22 cellular contexts compared by ENCODE assay signal in genomic region chr15:31503256-31503655, GRCh38.
A peak's percentile ranks its signal among the peaks of the same experiment; 100 is the strongest.
DNase-seq lines count a peak whose midpoint lies in the region; ATAC-seq and TF ChIP-seq lines count a peak whose summit lies in the region.
"Had no signal": no experiment of that assay in that cellular context is flagged by ENCODE, and none has a peak within 500 bp of the region (broad histone marks: within the 10 kb centered on the region; RNA-seq: fewer than 3 reads in every experiment).

No MANE protein-coding gene starts in this region.

- no peaks in the 10 kb centered on the region for H3K79me1 ChIP-seq in mesendoderm (ENCODE audit: low read length)

- no peak overlapping the region for H2BK5ac ChIP-seq in mesendoderm (ENCODE audit: low read length)

- no peak overlapping the region for H3K4ac ChIP-seq in mesendoderm (ENCODE audit: low read depth, low read length)

- H2AK5ac ChIP-seq in mesendoderm (ENCODE audit: low read length), result no peak overlapping the region

- TF ChIP-seq CTCF in colonic mucosa (IDR thresholded peaks at IDR 0.05) (no peak), A673 (conservative IDR thresholded peaks at IDR 0.05; ENCODE audit: low read depth, low read length) (no peak)

- peak overlapping the region; percentile 45 for H3K23ac ChIP-seq in mesendoderm (ENCODE audit: low read length)

- H3K4me2 ChIP-seq in mesendoderm (ENCODE audit: low read length), result no peak overlapping the region
- H3K4me2 ChIP-seq: PC-9 had no signal

- in situ Hi-C loops in ACHN (cut with HindIII; ENCODE audit: low pct_ligation_motif_present, low pct_unique_long_range_greater_than_20kb, low sequenced_read_pairs), result no loop called here

- peak; percentile 42 for ATAC-seq in stimulated activated naive CD8-positive, alpha-beta T cell treated with anti-CD3 and anti-CD28 coated beads, Interleukin-15, amount 100 ng/mL, for 72 hours
- no peak for ATAC-seq in stimulated activated naive CD8-positive, alpha-beta T cell treated with anti-CD3 and anti-CD28 coated beads, Interleukin-15, Interleukin-2, amounts not matched to agents 100 U/mL and 50 U/mL, for 24 hours
- ATAC-seq: GM12878 had no signal

- H3K27me3 Mint-ChIP-seq in stimulated activated naive CD8-positive, alpha-beta T cell treated with anti-CD3 and anti-CD28 coated beads, Interleukin-15, amount 100 ng/mL, for 72 hours, result peaks cover 39% of the 10 kb centered on the region

- H4K8ac ChIP-seq in mesendoderm (ENCODE audit: low read depth, low read length), result no peak overlapping the region

- DNase-seq in stimulated activated naive CD8-positive, alpha-beta T cell treated with anti-CD3 and anti-CD28 coated beads, Interleukin-15, amount 100 ng/mL, for 72 hours, result no peak
- DNase-seq in stimulated activated naive CD8-positive, alpha-beta T cell treated with anti-CD3 and anti-CD28 coated beads, Interleukin-15, Interleukin-2, amounts not matched to agents 100 U/mL and 50 U/mL, for 24 hours, result no peak
- peak; percentile 13 for DNase-seq in colonic mucosa
- no peak for DNase-seq in mesendoderm
- no peak for DNase-seq in A673 (ENCODE audit: low spot score)
- no peak for DNase-seq in NAMALWA (ENCODE audit: low spot score)
- no peak for DNase-seq in ACHN
- DNase-seq in activated naive CD4-positive, alpha-beta T cell treated with Interleukin-2 at 50 U/mL for 16 hours, result no peak
- DNase-seq: BE2C, DMS 273 treated with DMSO at 0.1 percent for 48 hours, DMS79 treated with DMSO at 0.1 percent for 48 hours, KBM-7, NCI-H1105, NCI-H146, NCI-H2029 treated with DMSO at 0.1 percent for 48 hours, NCI-H226, NCI-H510A treated with DMSO at 0.1 percent for 48 hours, NCI-H748 treated with DMSO at 0.1 percent for 48 hours, PC-9, RPMI8226, SHP77 had no signal

- no peaks in the 10 kb centered on the region for H3K4me1 ChIP-seq in colonic mucosa
- H3K4me1 ChIP-seq in mesendoderm (ENCODE audit: control insufficient read depth, low read depth, low read length), result peaks cover 3% of the 10 kb centered on the region
- H3K4me1 ChIP-seq in A673 (ENCODE audit: insufficient read depth, low read length, poor library complexity, severe bottlenecking), result no peaks in the 10 kb centered on the region
- H3K4me1 ChIP-seq: BE2C had no signal

- H3K27ac Mint-ChIP-seq in stimulated activated naive CD8-positive, alpha-beta T cell treated with anti-CD3 and anti-CD28 coated beads, Interleukin-15, amount 100 ng/mL, for 72 hours, result no peak overlapping the region

- no peaks in the 10 kb centered on the region for H3K79me2 ChIP-seq in mesendoderm (ENCODE audit: control insufficient read depth, insufficient read depth, low read length)

- H3K27ac ChIP-seq in colonic mucosa (no peak overlapping the region), mesendoderm (ENCODE audit: low read depth, low read length) (no peak overlapping the region), A673 (ENCODE audit: low read depth, low read length, poor library complexity, severe bottlenecking) (no peak overlapping the region)
- H3K27ac ChIP-seq: PC-9 had no signal

- H3K27me3 ChIP-seq in colonic mucosa (no peaks in the 10 kb centered on the region), mesendoderm (ENCODE audit: insufficient read depth, low read length, poor library complexity) (no peaks in the 10 kb centered on the region), A673 (replicated peaks; ENCODE audit: insufficient read depth, low read depth, low read length, poor library complexity) (no peaks in the 10 kb centered on the region)
- H3K27me3 ChIP-seq: BE2C had no signal

- H3K36me3 ChIP-seq in colonic mucosa (no peaks in the 10 kb centered on the region), mesendoderm (ENCODE audit: control insufficient read depth, insufficient read depth, low read length) (no peaks in the 10 kb centered on the region), A673 (ENCODE audit: insufficient read depth, low read length, poor library complexity, severe bottlenecking) (no peaks in the 10 kb centered on the region)
- H3K36me3 ChIP-seq: BE2C had no signal

- no CpG with 5 or more reads among the region's 6 CpGs for WGBS in mesendoderm (ENCODE audit: extremely low coverage, insufficient coverage, low lambda C conversion rate)

- H3K9ac ChIP-seq in colonic mucosa (ENCODE audit: low read depth in 2 of 2, low read length in 2 of 2), result no peak overlapping the region
- no peak overlapping the region for H3K9ac ChIP-seq in mesendoderm (ENCODE audit: low read length)

- peaks cover 6 to 7% of the 10 kb centered on the region in 2 donors for H3K9me3 Mint-ChIP-seq in stimulated activated naive CD8-positive, alpha-beta T cell treated with anti-CD3 and anti-CD28 coated beads, Interleukin-15, amount 100 ng/mL, for 72 hours

- no peak overlapping the region for H3K56ac ChIP-seq in mesendoderm (ENCODE audit: low read length)

- CTCF ChIA-PET in A673 (lab: Charles Lee), result no interaction called here

- H4K5ac ChIP-seq in mesendoderm (ENCODE audit: low read length), result no peak overlapping the region

- POLR2A ChIA-PET in A673 (lab: Charles Lee; ENCODE audit: low non-redundant PET), result no interaction called here

- no peak overlapping the region for H3K4me3 ChIP-seq in colonic mucosa
- H3K4me3 ChIP-seq in mesendoderm (ENCODE audit: low read length), result no peak overlapping the region
- no peak overlapping the region for H3K4me3 ChIP-seq in A673 (ENCODE audit: low read depth, low read length, poor library complexity, severe bottlenecking)
- H3K4me3 ChIP-seq: GM12878, PC-9 had no signal

- H3K18ac ChIP-seq in mesendoderm (ENCODE audit: low read length), result no peak overlapping the region

- intact Hi-C loops in colonic mucosa (cut with DNase I), result no loop called here
- intact Hi-C loops in A673 (cut with micrococcal nuclease; ENCODE audit: unreplicated experiment), result no loop called here

- H2BK120ac ChIP-seq in mesendoderm (ENCODE audit: low read depth, low read length), result no peak overlapping the region

- H2BK15ac ChIP-seq in mesendoderm (replicated peaks; ENCODE audit: low read depth), result no peak overlapping the region

- no TSS peak for BruUV-seq in A673 (replicated peaks; lab: Mats Ljungman, UMichigan)

- H3K4me3 Mint-ChIP-seq in stimulated activated naive CD8-positive, alpha-beta T cell treated with anti-CD3 and anti-CD28 coated beads, Interleukin-15, amount 100 ng/mL, for 72 hours, result no peak overlapping the region

- H3K9me3 ChIP-seq in colonic mucosa (no peaks in the 10 kb centered on the region), A673 (ENCODE audit: low read depth, low read length, poor library complexity, severe bottlenecking) (no peaks in the 10 kb centered on the region)
- H3K9me3 ChIP-seq: BE2C had no signal

- H3K4me1 Mint-ChIP-seq in stimulated activated naive CD8-positive, alpha-beta T cell treated with anti-CD3 and anti-CD28 coated beads, Interleukin-15, amount 100 ng/mL, for 72 hours, result peaks cover 32% of the 10 kb centered on the region
